23 cellular contexts compared by ENCODE assay signal in the genomic region with DNA sequence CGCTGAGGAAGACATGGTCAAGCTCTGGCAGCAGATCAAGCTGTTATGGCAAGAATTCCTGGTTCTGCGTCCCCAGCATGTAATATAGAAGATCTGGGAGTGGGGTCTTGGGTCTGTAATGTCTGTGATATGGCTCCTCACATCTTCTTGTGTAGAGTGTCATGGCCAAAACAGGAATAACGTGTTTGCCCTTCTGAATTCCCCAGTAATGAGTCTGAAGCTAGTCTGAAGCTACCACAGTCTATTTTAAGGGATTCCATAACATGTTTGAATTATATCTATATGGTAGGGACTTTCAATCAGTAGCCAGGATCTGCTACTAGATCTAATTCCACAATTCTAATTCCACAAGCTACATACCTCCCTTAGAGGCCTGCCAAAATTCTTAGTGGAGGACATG. TPM values are rescaled to one million over a fixed set of nuclear protein-coding genes. Genes with fewer than 3 reads are reported as not detected.
A peak's percentile ranks its signal among the peaks of the same experiment; 100 is the strongest.
DNase-seq lines count a peak whose midpoint lies in the region; ATAC-seq, FAIRE-seq and TF ChIP-seq lines count a peak whose summit lies in the region.
"Had no signal": no experiment of that assay in that cellular context is flagged by ENCODE, and none has a peak within 500 bp of the region (broad histone marks: within the 10 kb centered on the region; RNA-seq: fewer than 3 reads in every experiment).

No MANE protein-coding gene starts in this region.

- POLR2A ChIA-PET in K562 (lab: Yijun Ruan, JAX): interaction anchor here (0.8 kb wide), 1 partner anchor 11 kb away, joined by 4 read pairs; no protein-coding TSS in a partner anchor

- no peaks in the 10 kb centered on the region for H3K27me3 ChIP-seq in K562 (ENCODE audit: control insufficient read depth in 2 of 2, insufficient read depth in 2 of 2, low read length in 2 of 2)
- no peaks in the 10 kb centered on the region for H3K27me3 ChIP-seq in trophoblast cell (ENCODE audit: insufficient read depth, low read length)
- H3K27me3 ChIP-seq: BE2C, BLaER1 had no signal

- TF ChIP-seq RAD21 in K562 (CRISPR knock-in tag; conservative IDR thresholded peaks at IDR 0.05 in 1 of 2, IDR thresholded peaks at IDR 0.05 in 1 of 2): no peak

- no peak overlapping the region for H3K4ac ChIP-seq in trophoblast cell (ENCODE audit: low read depth, low read length)

- H3K79me1 ChIP-seq in trophoblast cell (ENCODE audit: low read length): no peaks in the 10 kb centered on the region

- no peak overlapping the region for H4K8ac ChIP-seq in trophoblast cell (ENCODE audit: low read depth, low read length)

- H3K23ac ChIP-seq in trophoblast cell (ENCODE audit: low read length): no peak overlapping the region

- no peaks in the 10 kb centered on the region for H4K20me1 ChIP-seq in K562 (replicated peaks; ENCODE audit: control insufficient read depth, insufficient read depth, low read length)
- H4K20me1 ChIP-seq: BLaER1 had no signal

- H3K9me3 ChIP-seq in K562 (replicated peaks; ENCODE audit: control insufficient read depth, insufficient read depth, low read depth, low read length) (no peaks in the 10 kb centered on the region), trophoblast cell (ENCODE audit: insufficient read depth, low read depth, low read length) (no peaks in the 10 kb centered on the region)
- H3K9me3 ChIP-seq: BE2C, BLaER1 had no signal

- no peak overlapping the region for H3K14ac ChIP-seq in trophoblast cell (ENCODE audit: low read length)

- H4K91ac ChIP-seq in trophoblast cell (ENCODE audit: low read depth, low read length): no peak overlapping the region

- H4K12ac ChIP-seq in trophoblast cell (ENCODE audit: low read depth, low read length): no peak overlapping the region

- DNase-seq in DMS53 (lab: John Stamatoyannopoulos, UW) (peak; percentile 73), DMS53 treated with DMSO at 0.1 percent for 48 hours (lab: John Stamatoyannopoulos, UW; ENCODE audit: unreplicated experiment) (no peak), K562 (ENCODE audit: extremely low read depth in 1 of 4, low spot score in 3 of 4) (no peak), epithelial cell of esophagus (ENCODE audit: low read depth) (peak; percentile 46), trophoblast cell (peak; percentile 56 to 66), 8988T (no peak), DMS114 treated with DMSO at 0.1 percent for 48 hours (lab: John Stamatoyannopoulos, UW; ENCODE audit: unreplicated experiment) (no peak)
- DNase-seq: ACHN; BE2C; C1 segment of cervical spinal cord; CD4-positive, alpha-beta memory T cell; CD4-positive, CD25-positive, alpha-beta regulatory T cell; CD8-positive, alpha-beta memory T cell; COR-L47; DMS 273 treated with DMSO at 0.1 percent for 48 hours; DMS79 treated with DMSO at 0.1 percent for 48 hours; GF-D8 had no signal

- no peak overlapping the region for H2BK12ac ChIP-seq in trophoblast cell (ENCODE audit: low read length)

- H3K9me1 ChIP-seq in K562 (ENCODE audit: control insufficient read depth, insufficient read depth, low read length): no peaks in the 10 kb centered on the region

- H3K4me2 ChIP-seq in K562 (ENCODE audit: insufficient read depth, low read length): no peak overlapping the region
- no peak overlapping the region for H3K4me2 ChIP-seq in trophoblast cell (ENCODE audit: low read length)
- H3K4me2 ChIP-seq: BLaER1 had no signal

- H2BK120ac ChIP-seq in trophoblast cell (ENCODE audit: insufficient read depth, low read length, poor library complexity): no peak overlapping the region

- no peaks in the 10 kb centered on the region for H3K36me3 ChIP-seq in K562 (ENCODE audit: control insufficient read depth, insufficient read depth, low read length)
- no peaks in the 10 kb centered on the region for H3K36me3 ChIP-seq in trophoblast cell (ENCODE audit: control insufficient read depth in 1 of 2, insufficient read depth in 2 of 2, low read length in 2 of 2)
- H3K36me3 ChIP-seq: BE2C, BLaER1 had no signal

- H3K4me1 ChIP-seq in K562 (replicated peaks in 1 of 2; ENCODE audit: control insufficient read depth in 2 of 2, insufficient read depth in 2 of 2, low read length in 2 of 2): no peaks in the 10 kb centered on the region
- H3K4me1 ChIP-seq in trophoblast cell (ENCODE audit: control insufficient read depth in 1 of 2, insufficient read depth in 2 of 2, low read length in 2 of 2): peaks cover 4% of the 10 kb centered on the region in 2 experiments
- H3K4me1 ChIP-seq: BE2C, BLaER1 had no signal

- no peak for TF ChIP-seq EP300 in K562 (IDR thresholded peaks at IDR 0.05; ENCODE audit: low read length)

- CTCF ChIA-PET in K562 (lab: Yijun Ruan, JAX; ENCODE audit: low intra/inter-chr PET ratio): no interaction called here

- H2BK5ac ChIP-seq in trophoblast cell (ENCODE audit: low read depth, low read length, poor library complexity): no peak overlapping the region

- no peak overlapping the region for H3K18ac ChIP-seq in trophoblast cell (ENCODE audit: low read length)

- ATAC-seq in K562 (no peak), GM19035 (IDR thresholded peaks at IDR 0.05; ENCODE audit: unreplicated experiment) (no peak)

- H3K4me3 ChIP-seq in K562 (no peak overlapping the region), epithelial cell of esophagus (ENCODE audit: low read length) (no peak overlapping the region), trophoblast cell (ENCODE audit: low read depth, low read length) (no peak overlapping the region)
- H3K4me3 ChIP-seq: BLaER1 had no signal

- no peak overlapping the region for H3K9ac ChIP-seq in K562 (ENCODE audit: insufficient read depth in 1 of 2, low read depth in 2 of 2, low read length in 2 of 2)
- H3K9ac ChIP-seq in trophoblast cell (ENCODE audit: low read length): peak overlapping the region; percentile 56
- H3K9ac ChIP-seq: BLaER1 had no signal

- WGBS in K562 (ENCODE audit: insufficient coverage, low coverage, missing lambda C conversion rate): 36% methylated on average over 3 of the region's 3 CpGs
- WGBS in trophoblast cell (ENCODE audit: extremely low coverage, insufficient coverage, insufficient read length): no CpG with 5 or more reads among the region's 3 CpGs

- H3K79me2 ChIP-seq in K562 (ENCODE audit: control insufficient read depth, insufficient read depth, low read length): no peaks in the 10 kb centered on the region
- H3K79me2 ChIP-seq in trophoblast cell (ENCODE audit: control insufficient read depth, insufficient read depth, low read length, poor library complexity): no peaks in the 10 kb centered on the region

- no peak for FAIRE-seq in K562 (lab: Jason Lieb, UNC)
- FAIRE-seq: G401.6, GM12891 had no signal

- H3K27ac ChIP-seq in K562 (ENCODE audit: extremely low read depth, low read depth, low read length) (no peak overlapping the region), trophoblast cell (ENCODE audit: low read depth, low read length) (no peak overlapping the region)
- H3K27ac ChIP-seq: 22Rv1, BLaER1 had no signal

- intact Hi-C loops in K562 (cut with micrococcal nuclease): no loop called here

- no peak for TF ChIP-seq CTCF in K562 (IDR thresholded peaks at IDR 0.05 in 2 of 3, conservative IDR thresholded peaks at IDR 0.05 in 1 of 3; ENCODE audit: insufficient read depth in 2 of 3, low read depth in 1 of 3, low read length in 3 of 3)
- no peak for TF ChIP-seq CTCF in epithelial cell of esophagus (IDR thresholded peaks at IDR 0.05; ENCODE audit: insufficient read depth, low read depth, low read length, missing control alignments)

- H2AFZ ChIP-seq in K562 (ENCODE audit: low read depth, low read length) (0 out of 2 replicates have a peak overlapping the region, but pooled peaks have one; percentile 11), trophoblast cell (ENCODE audit: insufficient read depth, low read length, poor library complexity) (no peak overlapping the region)

- no peak overlapping the region for H2AK5ac ChIP-seq in trophoblast cell (ENCODE audit: low read length)

- in situ Hi-C loops in K562 (cut with MboI): no loop called here

- no peak for TF ChIP-seq POLR2A in K562 (conservative IDR thresholded peaks at IDR 0.05)

- BruUV-seq in K562 (replicated peaks; lab: Mats Ljungman, UMichigan): no TSS peak

TF ChIP-seq in K562, 482 proteins besides CTCF, POLR2A, EP300 and RAD21 (continues in another document):
- TF ChIP-seq ZNF232 (CRISPR knock-in tag; IDR thresholded peaks at IDR 0.05) (no peak), ZNF41 (CRISPR knock-in tag; conservative IDR thresholded peaks at IDR 0.05) (no peak)

RNA-seq across cellular contexts. Expression of a gene that starts 31.4 kb away (rescaled TPM):
- total RNA-seq in K562 (2011; cell fraction: chromatin; rRNA removed; ENCODE audit: low replicate concordance): 17.1 and 17.2 TPM in 2 replicates
- total RNA-seq in K562 (2011; cell fraction: nucleolus; rRNA removed): 12.8 and 13.2 TPM in 2 replicates
- 11.1 and 21.6 TPM in 2 replicates for total RNA-seq in K562 (2011; cell fraction: nucleoplasm; rRNA removed)
- total RNA-seq in K562 (2014; rRNA removed): 12.5 and 13.4 TPM in 2 replicates
- 12.3 and 13.7 TPM in 2 replicates for total RNA-seq in K562 (2014; rRNA removed; fragmentation: Illumina TruSeq; extraction: Trizol)
- 8.3 and 9.3 TPM in 2 replicates for total RNA-seq in K562 (2015; rRNA removed; fragmentation: Illumina TruSeq; extraction: Trizol)
- 11.9 and 14.1 TPM in 2 replicates for total RNA-seq in K562 (2021)
- polyA plus RNA-seq in K562 (2011; rRNA removed): 12.8 and 16.5 TPM in 2 replicates
- polyA plus RNA-seq in K562 (2011; cell fraction: cytosol; rRNA removed): 7.9 and 11.8 TPM in 2 replicates
- polyA plus RNA-seq in K562 (2011; cell fraction: nucleus; rRNA removed): 14.5 and 21.2 TPM in 2 replicates
- 4.3 and 4.7 TPM in 2 replicates for polyA plus RNA-seq in K562 (2012)
- polyA plus RNA-seq in K562 (2014; fragmentation: Illumina TruSeq; extraction: Trizol): 9.1 and 9.5 TPM in 2 replicates
- 10 to 100 TPM; 10.9 to 12.3 TPM for polyA plus RNA-seq in K562 (2014; fragmentation: Nextera tagmentation; extraction: Ambion mirVana)
- polyA plus RNA-seq in K562 (2014; rRNA removed): 9.6 and 10.1 TPM in 2 replicates
- 24.7 and 33.1 TPM in 2 replicates for polyA minus RNA-seq in K562 (2011; rRNA and poly(A)+ RNA removed)
- polyA minus RNA-seq in K562 (2011; cell fraction: cytosol; rRNA and poly(A)+ RNA removed): 5.9 and 21.4 TPM in 2 replicates
- polyA minus RNA-seq in K562 (2011; cell fraction: nucleus; rRNA and poly(A)+ RNA removed): 21.3 and 27.2 TPM in 2 replicates
- polyA plus RNA-seq in trophoblast cell (2013): 3.7 and 4.0 TPM in 2 replicates
- total RNA-seq: CD4-positive, alpha-beta memory T cell; CD4-positive, CD25-positive, alpha-beta regulatory T cell had no signal
- polyA plus RNA-seq: CD14-positive monocyte; CD4-positive, CD25-positive, alpha-beta regulatory T cell; CD8-positive, alpha-beta memory T cell had no signal

Comparison
In these comparisons a context has a peak if more than half of its experiments do, and no peak if none do; other contexts are left out.
1. DNase-seq: peak in DMS53 (single experiment), epithelial cell of esophagus (single experiment) and trophoblast cell (2 of 2); none in DMS53 treated with DMSO at 0.1 percent for 48 hours (single experiment), K562 (0 of 4), 8988T (single experiment) and DMS114 treated with DMSO at 0.1 percent for 48 hours (single experiment).